ENCODE assay signal across 22 cellular contexts in genomic region chr13:47112900-47113299, GRCh38.
A peak's percentile ranks its signal among the peaks of the same experiment; 100 is the strongest.
DNase-seq lines count a peak whose midpoint lies in the region; ATAC-seq and TF ChIP-seq lines count a peak whose summit lies in the region.
"Had no signal": no experiment of that assay in that cellular context is flagged by ENCODE, and none has a peak within 500 bp of the region (broad histone marks: within the 10 kb centered on the region; RNA-seq: fewer than 3 reads in every experiment).

No MANE protein-coding gene starts in this region.

- no peaks in the 10 kb centered on the region for H3K36me3 ChIP-seq in iPS-18a (ENCODE audit: control insufficient read depth, low read depth, low read length)
- H3K36me3 ChIP-seq: MG63 had no signal

- no peaks in the 10 kb centered on the region for H3K9me3 ChIP-seq in iPS-18a (ENCODE audit: control insufficient read depth, low read depth, low read length)
- H3K9me3 ChIP-seq: MG63 had no signal

- peaks cover 2% of the 10 kb centered on the region; the same call in 1 of the 2 replicates for H3K27me3 Mint-ChIP-seq in WTC11 (ENCODE audit: low read depth)

- TF ChIP-seq CTCF in WTC11 (IDR thresholded peaks at IDR 0.05), result no peak
- no peak for TF ChIP-seq CTCF in RWPE1 (conservative IDR thresholded peaks at IDR 0.05; ENCODE audit: low read depth)

- POLR2A ChIA-PET in WTC11 (lab: Charles Lee), result no interaction called here
- POLR2A ChIA-PET in RWPE1 (lab: Yijun Ruan, JAX; ENCODE audit: low non-redundant PET), result no interaction called here

- peaks cover 30% of the 10 kb centered on the region for H3K4me1 ChIP-seq in iPS-18a (ENCODE audit: control insufficient read depth, low read depth, low read length)

- no peak overlapping the region; the same call in 1 of the 2 replicates for H3K4me3 Mint-ChIP-seq in WTC11
- H3K4me3 Mint-ChIP-seq: CD8-positive, alpha-beta T cell; T-cell had no signal

- peak overlapping the region; percentile 92 for H3K27ac Mint-ChIP-seq in WTC11
- H3K27ac Mint-ChIP-seq: CD8-positive, alpha-beta T cell; T-cell had no signal

- H3K27ac ChIP-seq in iPS-18a (ENCODE audit: low read length) (no peak overlapping the region), RWPE1 (no peak overlapping the region)
- H3K27ac ChIP-seq: HL-60 had no signal

- in situ Hi-C loops in KBM-7 (cut with MboI; ENCODE audit: low pct_unique_long_range_greater_than_20kb, low sequenced_read_pairs), result no loop called here

- H3K4me3 ChIP-seq in iPS-18a (ENCODE audit: low read length), result peak overlapping the region; percentile 21
- H3K4me3 ChIP-seq: MG63 had no signal

- H3K9me3 Mint-ChIP-seq in WTC11, result peaks cover 14% of the 10 kb centered on the region
- H3K9me3 Mint-ChIP-seq: CD8-positive, alpha-beta T cell; T-cell had no signal

- CTCF ChIA-PET in WTC11 (lab: Charles Lee), result no interaction called here
- CTCF ChIA-PET in RWPE1 (lab: Yijun Ruan, JAX), result no interaction called here

- peaks cover 50% of the 10 kb centered on the region for H3K4me1 Mint-ChIP-seq in WTC11

- no peaks in the 10 kb centered on the region for H3K27me3 ChIP-seq in iPS-18a (ENCODE audit: control insufficient read depth, insufficient read depth, low read length)
- H3K27me3 ChIP-seq: MG63 had no signal

- no peak overlapping the region for H3K9ac ChIP-seq in iPS-18a (ENCODE audit: low read length)

- H3K36me3 Mint-ChIP-seq in WTC11, result peaks cover 5% of the 10 kb centered on the region
- H3K36me3 Mint-ChIP-seq: CD8-positive, alpha-beta T cell; T-cell had no signal

- peak; percentile 12 for DNase-seq in EH (ENCODE audit: low read depth)
- DNase-seq in HCEC 1CT, result peak; percentile 41
- no peak for DNase-seq in WTC11 (ENCODE audit: low spot score)
- no peak for DNase-seq in KBM-7
- DNase-seq in NCI-H2029 (lab: John Stamatoyannopoulos, UW), result no peak
- DNase-seq in RWPE1 (ENCODE audit: low spot score), result no peak
- no peak for DNase-seq in cerebellar cortex (ENCODE audit: low spot score)
- DNase-seq: AML-193; C1 segment of cervical spinal cord; CD8-positive, alpha-beta T cell; DMS153; MG63; NCI-H1048; NCI-H1417 treated with DMSO at 0.1 percent for 48 hours; NCI-H187 treated with DMSO at 0.1 percent for 48 hours; NCI-H2227 treated with DMSO at 0.1 percent for 48 hours; NCI-H510A; SIG-M5; T-cell had no signal

- no peak for ATAC-seq in WTC11
- ATAC-seq: CD8-positive, alpha-beta T cell; HCT116; T-cell had no signal

TF ChIP-seq in WTC11, 78 proteins besides CTCF, POLR2A, EP300 and RAD21:
- TF ChIP-seq ZNF263 (CRISPR knock-in tag; IDR thresholded peaks at IDR 0.05; ENCODE audit: low read depth), result no peak
- TF ChIP-seq JAZF1 (CRISPR knock-in tag; IDR thresholded peaks at IDR 0.05), result no peak
- no peak for TF ChIP-seq SMAD3 (CRISPR knock-in tag; IDR thresholded peaks at IDR 0.05; ENCODE audit: borderline replicate concordance)
- no peak for TF ChIP-seq FOXK1 (CRISPR knock-in tag; IDR thresholded peaks at IDR 0.05)
- no peak for TF ChIP-seq MAX (CRISPR knock-in tag; IDR thresholded peaks at IDR 0.05)
- no peak for TF ChIP-seq AFF4 (CRISPR knock-in tag; IDR thresholded peaks at IDR 0.05; ENCODE audit: borderline replicate concordance)
- no peak for TF ChIP-seq FOXP4 (CRISPR knock-in tag; IDR thresholded peaks at IDR 0.05)
- TF ChIP-seq SOX15 (CRISPR knock-in tag; IDR thresholded peaks at IDR 0.05), result no peak
- TF ChIP-seq CREM (CRISPR knock-in tag; IDR thresholded peaks at IDR 0.05), result no peak
- TF ChIP-seq CREB1 (CRISPR knock-in tag; IDR thresholded peaks at IDR 0.05), result no peak
TF ChIP-seq in WTC11: peak in this region for 0.

Comparison
In these comparisons a context has a peak if more than half of its experiments do, and no peak if none do; other contexts are left out.
1. DNase-seq: peak in EH (single experiment) and HCEC 1CT (single experiment); none in WTC11 (single experiment), KBM-7 (single experiment), NCI-H2029 (single experiment), RWPE1 (single experiment) and cerebellar cortex (single experiment).